In the genomic region with DNA sequence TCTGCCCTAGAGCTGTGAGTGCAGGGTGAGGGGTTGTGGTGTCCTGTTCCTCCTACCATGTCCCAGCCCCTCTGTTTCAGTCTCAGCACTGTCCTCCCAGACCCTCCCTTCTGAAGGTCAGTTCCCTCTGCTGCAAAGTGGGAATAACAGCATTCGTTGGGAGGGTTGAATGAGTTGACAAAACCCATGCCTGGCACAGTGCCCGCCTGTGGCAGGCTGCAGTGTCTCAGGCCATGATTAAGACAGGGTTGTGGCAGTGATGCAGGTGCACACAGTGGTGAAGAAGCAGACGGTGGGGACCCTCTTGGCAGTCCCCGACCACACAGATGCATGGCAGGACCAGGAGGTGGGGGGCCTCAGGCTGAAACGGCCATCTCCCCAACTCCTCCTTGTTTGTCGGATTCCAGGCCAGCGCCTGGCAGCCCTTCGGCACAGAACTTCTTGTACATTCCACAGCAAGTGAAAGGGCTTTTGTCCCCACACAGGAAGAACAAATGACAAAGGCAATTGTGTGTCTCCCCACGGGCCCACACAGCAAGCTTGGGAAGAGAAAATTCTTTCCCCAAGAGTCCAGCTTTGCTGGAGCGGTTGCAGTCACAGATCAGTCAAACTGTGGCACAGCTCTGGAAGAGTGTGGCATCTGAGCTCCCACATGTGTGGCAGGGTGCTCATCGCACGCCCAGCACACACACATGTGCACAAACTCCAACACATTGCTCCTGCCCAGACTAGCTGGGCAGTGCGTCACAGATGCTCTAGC, we compare ENCODE assay signal across 1 cellular context.
TF ChIP-seq lines count a peak whose summit lies in the region.

No MANE protein-coding gene starts in this region.

TF ChIP-seq in HepG2, 621 proteins besides CTCF, POLR2A, EP300 and RAD21 (continued from another document and continues in another):
- TF ChIP-seq, protein P1, sequence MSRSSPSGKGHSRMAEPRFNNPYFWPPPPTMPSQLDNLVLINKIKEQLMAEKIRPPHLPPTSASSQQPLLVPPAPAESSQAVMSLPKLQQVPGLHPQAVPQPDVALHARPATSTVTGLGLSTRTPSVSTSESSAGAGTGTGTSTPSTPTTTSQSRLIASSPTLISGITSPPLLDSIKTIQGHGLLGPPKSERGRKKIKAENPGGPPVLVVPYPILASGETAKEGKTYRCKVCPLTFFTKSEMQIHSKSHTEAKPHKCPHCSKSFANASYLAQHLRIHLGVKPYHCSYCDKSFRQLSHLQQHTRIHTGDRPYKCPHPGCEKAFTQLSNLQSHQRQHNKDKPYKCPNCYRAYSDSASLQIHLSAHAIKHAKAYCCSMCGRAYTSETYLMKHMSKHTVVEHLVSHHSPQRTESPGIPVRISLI (CRISPR knock-in tag; IDR thresholded peaks at IDR 0.05; ENCODE audit: borderline replicate concordance): peak; percentile 9; the same call in 1 of the 2 replicates
- TF ChIP-seq, protein P2, sequence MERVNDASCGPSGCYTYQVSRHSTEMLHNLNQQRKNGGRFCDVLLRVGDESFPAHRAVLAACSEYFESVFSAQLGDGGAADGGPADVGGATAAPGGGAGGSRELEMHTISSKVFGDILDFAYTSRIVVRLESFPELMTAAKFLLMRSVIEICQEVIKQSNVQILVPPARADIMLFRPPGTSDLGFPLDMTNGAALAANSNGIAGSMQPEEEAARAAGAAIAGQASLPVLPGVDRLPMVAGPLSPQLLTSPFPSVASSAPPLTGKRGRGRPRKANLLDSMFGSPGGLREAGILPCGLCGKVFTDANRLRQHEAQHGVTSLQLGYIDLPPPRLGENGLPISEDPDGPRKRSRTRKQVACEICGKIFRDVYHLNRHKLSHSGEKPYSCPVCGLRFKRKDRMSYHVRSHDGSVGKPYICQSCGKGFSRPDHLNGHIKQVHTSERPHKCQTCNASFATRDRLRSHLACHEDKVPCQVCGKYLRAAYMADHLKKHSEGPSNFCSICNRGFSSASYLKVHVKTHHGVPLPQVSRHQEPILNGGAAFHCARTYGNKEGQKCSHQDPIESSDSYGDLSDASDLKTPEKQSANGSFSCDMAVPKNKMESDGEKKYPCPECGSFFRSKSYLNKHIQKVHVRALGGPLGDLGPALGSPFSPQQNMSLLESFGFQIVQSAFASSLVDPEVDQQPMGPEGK (CRISPR knock-in tag; IDR thresholded peaks at IDR 0.05): peak; percentile 69; the same call in 1 of the 2 replicates
- no peak for TF ChIP-seq SALL2 (CRISPR knock-in tag; IDR thresholded peaks at IDR 0.05)
- no peak for TF ChIP-seq ELF1 (CRISPR knock-in tag; IDR thresholded peaks at IDR 0.05)
- TF ChIP-seq, protein P3, sequence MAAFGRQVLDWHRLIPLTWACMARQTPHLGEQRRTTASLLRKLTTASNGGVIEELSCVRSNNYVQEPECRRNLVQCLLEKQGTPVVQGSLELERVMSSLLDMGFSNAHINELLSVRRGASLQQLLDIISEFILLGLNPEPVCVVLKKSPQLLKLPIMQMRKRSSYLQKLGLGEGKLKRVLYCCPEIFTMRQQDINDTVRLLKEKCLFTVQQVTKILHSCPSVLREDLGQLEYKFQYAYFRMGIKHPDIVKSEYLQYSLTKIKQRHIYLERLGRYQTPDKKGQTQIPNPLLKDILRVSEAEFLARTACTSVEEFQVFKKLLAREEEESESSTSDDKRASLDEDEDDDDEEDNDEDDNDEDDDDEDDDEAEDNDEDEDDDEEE (CRISPR knock-in tag; IDR thresholded peaks at IDR 0.05): no peak
- TF ChIP-seq SSRP1 (CRISPR knock-in tag; IDR thresholded peaks at IDR 0.05): peak; percentile 58; the same call in 1 of the 2 replicates
- 0 out of 2 replicates have a peak, but pooled peaks have one; percentile 11 for TF ChIP-seq ZBTB7B (CRISPR knock-in tag; IDR thresholded peaks at IDR 0.05)
- peak; percentile 53; the same call in 1 of the 2 replicates for TF ChIP-seq MTA1 (CRISPR knock-in tag; IDR thresholded peaks at IDR 0.05; ENCODE audit: borderline replicate concordance)
- TF ChIP-seq EED (CRISPR knock-in tag; IDR thresholded peaks at IDR 0.05): peak; percentile 71; the same call in 1 of the 2 replicates
- no peak; the same call in 1 of the 2 replicates for TF ChIP-seq TBX2 (CRISPR knock-in tag; IDR thresholded peaks at IDR 0.05; ENCODE audit: borderline replicate concordance)
- TF ChIP-seq, protein P4, sequence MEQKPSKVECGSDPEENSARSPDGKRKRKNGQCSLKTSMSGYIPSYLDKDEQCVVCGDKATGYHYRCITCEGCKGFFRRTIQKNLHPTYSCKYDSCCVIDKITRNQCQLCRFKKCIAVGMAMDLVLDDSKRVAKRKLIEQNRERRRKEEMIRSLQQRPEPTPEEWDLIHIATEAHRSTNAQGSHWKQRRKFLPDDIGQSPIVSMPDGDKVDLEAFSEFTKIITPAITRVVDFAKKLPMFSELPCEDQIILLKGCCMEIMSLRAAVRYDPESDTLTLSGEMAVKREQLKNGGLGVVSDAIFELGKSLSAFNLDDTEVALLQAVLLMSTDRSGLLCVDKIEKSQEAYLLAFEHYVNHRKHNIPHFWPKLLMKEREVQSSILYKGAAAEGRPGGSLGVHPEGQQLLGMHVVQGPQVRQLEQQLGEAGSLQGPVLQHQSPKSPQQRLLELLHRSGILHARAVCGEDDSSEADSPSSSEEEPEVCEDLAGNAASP (CRISPR knock-in tag; IDR thresholded peaks at IDR 0.05; ENCODE audit: borderline replicate concordance): 0 out of 2 replicates have a peak, but pooled peaks have one; percentile 24
- no peak for TF ChIP-seq ZNF274 (CRISPR knock-in tag; IDR thresholded peaks at IDR 0.05)
- peak; percentile 88; the same call in 1 of the 2 replicates for TF ChIP-seq ZNF747 (CRISPR knock-in tag; IDR thresholded peaks at IDR 0.05; ENCODE audit: borderline replicate concordance)
- peak; percentile 33; the same call in 1 of the 2 replicates for TF ChIP-seq SNAPC2 (CRISPR knock-in tag; IDR thresholded peaks at IDR 0.05)
- TF ChIP-seq BORCS8-MEF2B (CRISPR knock-in tag; IDR thresholded peaks at IDR 0.05): peak; percentile 16; the same call in 1 of the 2 replicates
- TF ChIP-seq MAZ (IDR thresholded peaks at IDR 0.05; ENCODE audit: borderline replicate concordance, low read depth, low read length): no peak
- TF ChIP-seq MAZ (CRISPR knock-in tag; IDR thresholded peaks at IDR 0.05; ENCODE audit: low read depth): peak; percentile 62; the same call in 1 of the 2 replicates
- no peak for TF ChIP-seq ZFP1 (CRISPR knock-in tag; IDR thresholded peaks at IDR 0.05)
- TF ChIP-seq, protein P5, sequence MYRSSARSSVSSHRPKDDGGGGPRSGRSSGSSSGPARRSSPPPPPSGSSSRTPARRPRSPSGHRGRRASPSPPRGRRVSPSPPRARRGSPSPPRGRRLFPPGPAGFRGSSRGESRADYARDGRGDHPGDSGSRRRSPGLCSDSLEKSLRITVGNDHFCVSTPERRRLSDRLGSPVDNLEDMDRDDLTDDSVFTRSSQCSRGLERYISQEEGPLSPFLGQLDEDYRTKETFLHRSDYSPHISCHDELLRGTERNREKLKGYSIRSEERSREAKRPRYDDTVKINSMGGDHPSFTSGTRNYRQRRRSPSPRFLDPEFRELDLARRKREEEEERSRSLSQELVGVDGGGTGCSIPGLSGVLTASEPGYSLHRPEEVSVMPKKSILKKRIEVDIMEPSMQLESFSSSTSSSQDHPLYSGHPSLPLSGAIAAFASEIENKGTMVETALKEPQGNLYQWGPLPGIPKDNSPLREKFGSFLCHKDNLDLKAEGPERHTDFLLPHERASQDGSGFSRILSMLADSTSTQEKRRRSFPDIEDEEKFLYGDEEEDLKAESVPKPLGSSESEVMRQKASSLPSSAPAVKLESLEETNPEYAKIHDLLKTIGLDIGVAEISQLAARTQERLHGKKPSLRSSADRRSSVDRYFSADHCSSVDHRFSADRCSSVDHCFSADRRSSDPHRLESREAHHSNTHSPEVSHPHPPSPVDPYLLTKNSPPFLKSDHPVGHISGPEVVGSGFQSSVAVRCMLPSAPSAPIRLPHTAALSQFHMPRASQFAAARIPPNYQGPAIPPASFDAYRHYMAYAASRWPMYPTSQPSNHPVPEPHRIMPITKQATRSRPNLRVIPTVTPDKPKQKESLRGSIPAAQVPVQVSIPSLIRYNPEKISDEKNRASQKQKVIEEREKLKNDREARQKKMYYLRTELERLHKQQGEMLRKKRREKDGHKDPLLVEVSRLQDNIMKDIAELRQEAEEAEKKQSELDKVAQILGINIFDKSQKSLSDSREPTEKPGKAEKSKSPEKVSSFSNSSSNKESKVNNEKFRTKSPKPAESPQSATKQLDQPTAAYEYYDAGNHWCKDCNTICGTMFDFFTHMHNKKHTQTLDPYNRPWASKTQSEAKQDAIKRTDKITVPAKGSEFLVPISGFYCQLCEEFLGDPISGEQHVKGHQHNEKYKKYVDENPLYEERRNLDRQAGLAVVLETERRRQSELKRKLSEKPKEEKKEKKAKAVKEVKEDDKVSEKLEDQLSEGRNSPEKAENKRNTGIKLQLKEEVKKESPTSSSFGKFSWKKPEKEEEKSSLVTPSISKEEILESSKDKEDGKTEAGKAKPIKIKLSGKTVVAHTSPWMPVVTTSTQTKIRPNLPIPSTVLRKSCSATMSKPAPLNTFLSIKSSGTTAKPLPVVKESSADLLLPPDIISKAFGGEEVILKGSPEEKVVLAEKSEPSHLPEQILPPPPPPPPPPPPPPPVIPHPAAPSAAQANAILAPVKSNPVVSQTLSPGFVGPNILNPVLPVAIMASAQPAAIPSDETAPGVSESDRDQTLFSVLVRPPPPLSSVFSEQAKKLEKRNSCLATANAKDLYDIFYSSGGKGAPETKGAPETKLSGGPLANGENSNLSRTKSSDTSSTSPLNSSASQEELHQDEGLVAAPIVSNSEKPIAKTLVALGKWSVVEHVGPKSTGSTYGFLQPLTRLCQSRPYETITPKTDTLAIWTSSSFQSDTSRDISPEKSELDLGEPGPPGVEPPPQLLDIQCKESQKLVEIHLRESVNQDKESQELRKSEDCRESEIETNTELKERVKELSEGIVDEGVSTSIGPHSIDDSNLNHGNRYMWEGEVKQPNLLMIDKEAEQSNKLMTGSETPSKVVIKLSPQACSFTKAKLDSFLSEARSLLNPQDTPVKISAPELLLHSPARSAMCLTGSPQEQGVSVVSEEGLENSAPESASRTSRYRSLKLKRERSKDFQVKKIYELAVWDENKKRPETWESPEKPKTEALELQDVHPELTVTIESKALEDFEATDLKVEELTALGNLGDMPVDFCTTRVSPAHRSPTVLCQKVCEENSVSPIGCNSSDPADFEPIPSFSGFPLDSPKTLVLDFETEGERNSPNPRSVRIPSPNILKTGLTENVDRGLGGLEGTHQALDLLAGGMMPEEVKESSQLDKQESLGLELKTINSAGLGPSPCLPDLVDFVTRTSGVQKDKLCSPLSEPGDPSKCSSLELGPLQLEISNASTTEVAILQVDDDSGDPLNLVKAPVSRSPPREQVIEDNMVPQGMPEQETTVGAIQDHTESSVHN (CRISPR knock-in tag; IDR thresholded peaks at IDR 0.05): 0 out of 2 replicates have a peak, but pooled peaks have one; percentile 26
- no peak for TF ChIP-seq ATF7 (IDR thresholded peaks at IDR 0.05)
- 0 out of 2 replicates have a peak, but pooled peaks have one; percentile 52 for TF ChIP-seq ATF7 (CRISPR knock-in tag; IDR thresholded peaks at IDR 0.05)
- TF ChIP-seq, protein P6, sequence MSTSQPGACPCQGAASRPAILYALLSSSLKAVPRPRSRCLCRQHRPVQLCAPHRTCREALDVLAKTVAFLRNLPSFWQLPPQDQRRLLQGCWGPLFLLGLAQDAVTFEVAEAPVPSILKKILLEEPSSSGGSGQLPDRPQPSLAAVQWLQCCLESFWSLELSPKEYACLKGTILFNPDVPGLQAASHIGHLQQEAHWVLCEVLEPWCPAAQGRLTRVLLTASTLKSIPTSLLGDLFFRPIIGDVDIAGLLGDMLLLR (CRISPR knock-in tag; IDR thresholded peaks at IDR 0.05): 0 out of 2 replicates have a peak, but pooled peaks have one; percentile 41
- TF ChIP-seq DPF2 (CRISPR knock-in tag; IDR thresholded peaks at IDR 0.05; ENCODE audit: borderline replicate concordance, low read depth): 0 out of 2 replicates have a peak, but pooled peaks have one; percentile 26
- TF ChIP-seq FOSL1 (CRISPR knock-in tag; IDR thresholded peaks at IDR 0.05; ENCODE audit: borderline replicate concordance): no peak
- TF ChIP-seq, protein P7, sequence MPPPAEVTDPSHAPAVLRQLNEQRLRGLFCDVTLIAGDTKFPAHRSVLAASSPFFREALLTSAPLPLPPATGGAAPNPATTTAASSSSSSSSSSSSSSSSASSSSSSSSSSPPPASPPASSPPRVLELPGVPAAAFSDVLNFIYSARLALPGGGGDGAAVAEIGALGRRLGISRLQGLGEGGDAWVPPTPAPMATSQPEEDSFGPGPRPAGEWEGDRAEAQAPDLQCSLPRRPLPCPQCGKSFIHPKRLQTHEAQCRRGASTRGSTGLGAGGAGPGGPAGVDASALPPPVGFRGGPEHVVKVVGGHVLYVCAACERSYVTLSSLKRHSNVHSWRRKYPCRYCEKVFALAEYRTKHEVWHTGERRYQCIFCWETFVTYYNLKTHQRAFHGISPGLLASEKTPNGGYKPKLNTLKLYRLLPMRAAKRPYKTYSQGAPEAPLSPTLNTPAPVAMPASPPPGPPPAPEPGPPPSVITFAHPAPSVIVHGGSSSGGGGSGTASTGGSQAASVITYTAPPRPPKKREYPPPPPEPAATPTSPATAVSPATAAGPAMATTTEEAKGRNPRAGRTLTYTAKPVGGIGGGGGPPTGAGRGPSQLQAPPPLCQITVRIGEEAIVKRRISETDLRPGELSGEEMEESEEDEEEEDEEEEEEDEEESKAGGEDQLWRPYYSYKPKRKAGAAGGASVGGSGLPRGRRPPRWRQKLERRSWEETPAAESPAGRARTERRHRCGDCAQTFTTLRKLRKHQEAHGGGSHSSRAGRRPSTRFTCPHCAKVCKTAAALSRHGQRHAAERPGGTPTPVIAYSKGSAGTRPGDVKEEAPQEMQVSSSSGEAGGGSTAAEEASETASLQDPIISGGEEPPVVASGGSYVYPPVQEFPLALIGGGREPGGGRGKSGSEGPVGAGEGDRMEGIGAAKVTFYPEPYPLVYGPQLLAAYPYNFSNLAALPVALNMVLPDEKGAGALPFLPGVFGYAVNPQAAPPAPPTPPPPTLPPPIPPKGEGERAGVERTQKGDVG (CRISPR knock-in tag; IDR thresholded peaks at IDR 0.05; ENCODE audit: borderline replicate concordance): peak; percentile 70; the same call in 1 of the 2 replicates
- TF ChIP-seq, protein P8, sequence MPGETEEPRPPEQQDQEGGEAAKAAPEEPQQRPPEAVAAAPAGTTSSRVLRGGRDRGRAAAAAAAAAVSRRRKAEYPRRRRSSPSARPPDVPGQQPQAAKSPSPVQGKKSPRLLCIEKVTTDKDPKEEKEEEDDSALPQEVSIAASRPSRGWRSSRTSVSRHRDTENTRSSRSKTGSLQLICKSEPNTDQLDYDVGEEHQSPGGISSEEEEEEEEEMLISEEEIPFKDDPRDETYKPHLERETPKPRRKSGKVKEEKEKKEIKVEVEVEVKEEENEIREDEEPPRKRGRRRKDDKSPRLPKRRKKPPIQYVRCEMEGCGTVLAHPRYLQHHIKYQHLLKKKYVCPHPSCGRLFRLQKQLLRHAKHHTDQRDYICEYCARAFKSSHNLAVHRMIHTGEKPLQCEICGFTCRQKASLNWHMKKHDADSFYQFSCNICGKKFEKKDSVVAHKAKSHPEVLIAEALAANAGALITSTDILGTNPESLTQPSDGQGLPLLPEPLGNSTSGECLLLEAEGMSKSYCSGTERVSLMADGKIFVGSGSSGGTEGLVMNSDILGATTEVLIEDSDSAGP (CRISPR knock-in tag; IDR thresholded peaks at IDR 0.05; ENCODE audit: borderline replicate concordance): peak; percentile 40; the same call in 1 of the 2 replicates
- TF ChIP-seq ZNF501 (CRISPR knock-in tag; IDR thresholded peaks at IDR 0.05): peak; percentile 54; the same call in 1 of the 2 replicates
- peak; percentile 79; the same call in 1 of the 2 replicates for TF ChIP-seq ZNF772 (CRISPR knock-in tag; IDR thresholded peaks at IDR 0.05)
- TF ChIP-seq, protein P9, sequence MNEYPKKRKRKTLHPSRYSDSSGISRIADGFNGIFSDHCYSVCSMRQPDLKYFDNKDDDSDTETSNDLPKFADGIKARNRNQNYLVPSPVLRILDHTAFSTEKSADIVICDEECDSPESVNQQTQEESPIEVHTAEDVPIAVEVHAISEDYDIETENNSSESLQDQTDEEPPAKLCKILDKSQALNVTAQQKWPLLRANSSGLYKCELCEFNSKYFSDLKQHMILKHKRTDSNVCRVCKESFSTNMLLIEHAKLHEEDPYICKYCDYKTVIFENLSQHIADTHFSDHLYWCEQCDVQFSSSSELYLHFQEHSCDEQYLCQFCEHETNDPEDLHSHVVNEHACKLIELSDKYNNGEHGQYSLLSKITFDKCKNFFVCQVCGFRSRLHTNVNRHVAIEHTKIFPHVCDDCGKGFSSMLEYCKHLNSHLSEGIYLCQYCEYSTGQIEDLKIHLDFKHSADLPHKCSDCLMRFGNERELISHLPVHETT (CRISPR knock-in tag; conservative IDR thresholded peaks at IDR 0.05): no peak
